Comparison of ENCODE assay signal across 7 cellular contexts in the genomic region with DNA sequence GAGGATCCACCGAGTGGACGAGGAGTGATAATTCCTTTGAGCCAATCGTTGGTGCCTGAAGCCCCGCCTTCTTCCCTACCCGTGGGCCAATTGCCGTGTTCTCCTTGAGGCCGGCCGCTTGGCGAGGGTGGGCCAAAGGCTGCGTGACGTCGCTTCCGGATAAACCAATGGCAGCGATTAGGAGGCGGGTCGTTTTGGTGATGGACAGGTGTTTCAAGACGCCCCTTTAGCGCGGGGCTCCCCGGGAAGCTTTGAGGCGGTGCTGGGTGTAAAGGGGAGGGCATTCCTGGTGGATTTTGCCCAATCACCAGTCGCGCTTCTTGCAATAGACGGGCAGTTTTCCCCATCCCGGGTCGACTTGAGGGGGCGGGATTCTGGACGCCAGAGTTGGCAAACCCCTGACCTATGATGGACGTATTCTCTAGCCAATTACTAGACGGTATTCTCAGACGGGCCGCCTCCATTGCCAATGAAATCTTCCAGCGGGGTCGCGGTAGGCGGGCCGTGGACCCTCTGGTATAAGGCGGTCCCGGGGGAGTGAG. TPM values are rescaled to one million over a fixed set of nuclear protein-coding genes. Genes with fewer than 3 reads are reported as not detected.
DNase-seq lines count a peak whose midpoint lies in the region; ATAC-seq and TF ChIP-seq lines count a peak whose summit lies in the region.

No MANE protein-coding gene starts in this region.

- peak; percentile 57 for ATAC-seq in GM18517 (IDR thresholded peaks at IDR 0.05; ENCODE audit: unreplicated experiment)
- peak; percentile 63 for ATAC-seq in HG03066 (IDR thresholded peaks at IDR 0.05; ENCODE audit: low read depth, unreplicated experiment)

- H3K27me3 ChIP-seq in brain microvascular endothelial cell (replicated peaks), result no peaks in the 10 kb centered on the region
- H3K27me3 ChIP-seq in iPS DF 6.9 (ENCODE audit: control insufficient read depth, insufficient read depth, low read length), result no peaks in the 10 kb centered on the region
- no peaks in the 10 kb centered on the region for H3K27me3 ChIP-seq in sigmoid colon

- peaks cover 7% of the 10 kb centered on the region for H3K36me3 ChIP-seq in brain microvascular endothelial cell (replicated peaks)
- H3K36me3 ChIP-seq in iPS DF 6.9 (ENCODE audit: control insufficient read depth, insufficient read depth, low read length), result peaks cover 4% of the 10 kb centered on the region; the same call in 1 of the 2 replicates
- peaks cover 1 to 10% (median 2%) of the 10 kb centered on the region in 4 donors for H3K36me3 ChIP-seq in sigmoid colon

- no peak for TF ChIP-seq POLR2A in sigmoid colon (IDR thresholded peaks at IDR 0.05)

- DNase-seq in NCI-H2107 treated with DMSO at 0.1 percent for 48 hours (lab: John Stamatoyannopoulos, UW; ENCODE audit: unreplicated experiment) (peak; percentile 100), UCSD-AML1 (lab: John Stamatoyannopoulos, UW; ENCODE audit: unreplicated experiment) (peak; percentile 100), brain microvascular endothelial cell (peak; percentile 100), iPS DF 6.9 (ENCODE audit: low read depth, low spot score) (peak; percentile 100), sigmoid colon (peak; percentile 100)

- no peak for TF ChIP-seq CTCF in brain microvascular endothelial cell (IDR thresholded peaks at IDR 0.05; ENCODE audit: low read depth, low read length, missing control alignments)
- no peak for TF ChIP-seq CTCF in sigmoid colon (IDR thresholded peaks at IDR 0.05)

- WGBS in iPS DF 6.9 (ENCODE audit: insufficient coverage, insufficient read length), result no CpG with 5 or more reads among the region's 39 CpGs
- WGBS in sigmoid colon, 2 donors, result 0% methylated on average over 39 of the region's 39 CpGs

- no peak for TF ChIP-seq EP300 in sigmoid colon (IDR thresholded peaks at IDR 0.05)

- H3K27ac ChIP-seq in brain microvascular endothelial cell (peak overlapping the region; percentile 98), iPS DF 6.9 (ENCODE audit: low read length) (no peak overlapping the region), sigmoid colon (peak overlapping the region; percentile 92 to 95 (median 94))

- peaks cover 6% of the 10 kb centered on the region; the same call in 1 of the 2 replicates for H3K4me1 ChIP-seq in iPS DF 6.9 (ENCODE audit: control insufficient read depth, insufficient read depth, low read length)
- peaks cover 0 to 54% (median 51%) of the 10 kb centered on the region in 4 donors for H3K4me1 ChIP-seq in sigmoid colon

- peak overlapping the region; percentile 97 for H3K4me3 ChIP-seq in brain microvascular endothelial cell (ENCODE audit: low read depth, low read length)
- peak overlapping the region; percentile 95; the same call in 1 of the 2 replicates for H3K4me3 ChIP-seq in iPS DF 6.9 (ENCODE audit: low read length)
- H3K4me3 ChIP-seq in sigmoid colon, result peak overlapping the region; percentile 71 to 96 (median 94)

- intact Hi-C loops in sigmoid colon (cut with DNase I), result loop anchor here (1.0 to 5.0 kb wide), 4 partner anchors 34 to 200 kb away; partner anchors contain the start of genes AKT1S1, PRR12, RPS11 and SCAF1

- in situ Hi-C loops in brain microvascular endothelial cell (cut with HindIII; ENCODE audit: low pct_ligation_motif_present, low sequenced_read_pairs), result no loop called here

- H3K9me3 ChIP-seq in iPS DF 6.9 (ENCODE audit: control insufficient read depth, insufficient read depth, low read length) (no peaks in the 10 kb centered on the region), sigmoid colon (no peaks in the 10 kb centered on the region)

RNA-seq across cellular contexts. Expression of gene PRMT1, which starts 0.3 kb away (rescaled TPM):
- 100 to 1,000 TPM; 106 to 175 (median 160) TPM for total RNA-seq in sigmoid colon
- polyA plus RNA-seq in sigmoid colon, result 100 to 1,000 TPM in 2 of 3 donors, 10 to 100 TPM in 1; 84.1 to 172 (median 101) TPM

RNA-seq across cellular contexts. Expression of gene BCL2L12, which starts 11.0 kb away (rescaled TPM):
- total RNA-seq in sigmoid colon, result 1 to 10 TPM; 4.6 to 9.2 (median 6.5) TPM
- 10 to 100 TPM in 2 of 3 donors, 1 to 10 TPM in 1; 9.0 to 43.6 (median 10.2) TPM for polyA plus RNA-seq in sigmoid colon

RNA-seq across cellular contexts. Expression of gene IRF3, which starts 11.1 kb away (rescaled TPM):
- 10 to 100 TPM; 28.2 to 59.1 (median 32.6) TPM for total RNA-seq in sigmoid colon
- 100 to 1,000 TPM in 1 of 3 donors, 10 to 100 TPM in 2; 50.9 to 125 (median 64.9) TPM for polyA plus RNA-seq in sigmoid colon

RNA-seq across cellular contexts. Expression of gene ADM5, which starts 12.6 kb away (rescaled TPM):
- 1 to 10 TPM in 3 of 4 donors, under 1 TPM in 1; 0.49 to 1.7 (median 1.5) TPM for total RNA-seq in sigmoid colon
- 1 to 10 TPM in 1 of 3 donors, not detected in 2; 3.1 TPM for polyA plus RNA-seq in sigmoid colon

RNA-seq across cellular contexts. Expression of gene CPT1C, which starts 14.2 kb away (rescaled TPM):
- total RNA-seq in sigmoid colon, result 10 to 100 TPM in 1 of 4 donors, 1 to 10 TPM in 3; 3.6 to 28.5 (median 4.3) TPM
- polyA plus RNA-seq in sigmoid colon, result 1 to 10 TPM in 2 of 3 donors, under 1 TPM in 1; 0.69 to 4.2 (median 2.4) TPM
